Comparison of ENCODE assay signal across 14 cellular contexts in genomic region chr7:26346611-26347200, GRCh38. TPM values are rescaled to one million over a fixed set of nuclear protein-coding genes. Genes with fewer than 3 reads are reported as not detected.
DNase-seq lines count a peak whose midpoint lies in the region; ATAC-seq and TF ChIP-seq lines count a peak whose summit lies in the region.
"Had no signal": no experiment of that assay in that cellular context is flagged by ENCODE, and none has a peak within 500 bp of the region (broad histone marks: within the 10 kb centered on the region; RNA-seq: fewer than 3 reads in every experiment).

No MANE protein-coding gene starts in this region.

- H3K9me3 ChIP-seq in neuronal stem cell (replicated peaks in 1 of 2; ENCODE audit: control insufficient read depth in 2 of 2, insufficient read depth in 1 of 2, low read depth in 1 of 2, low read length in 2 of 2) (no peaks in the 10 kb centered on the region), gastroesophageal sphincter (no peaks in the 10 kb centered on the region)
- H3K9me3 ChIP-seq: adrenal gland had no signal

- H3K27me3 ChIP-seq in neuronal stem cell (ENCODE audit: control insufficient read depth in 3 of 3, insufficient read depth in 3 of 3, low read depth in 1 of 3, low read length in 3 of 3): no peaks in the 10 kb centered on the region
- H3K27me3 ChIP-seq in gastroesophageal sphincter: peaks cover 31% of the 10 kb centered on the region
- H3K27me3 ChIP-seq: adrenal gland had no signal

- H3K9me3 Mint-ChIP-seq in Calu3 (ENCODE audit: low read depth, unreplicated experiment): no peaks in the 10 kb centered on the region

- peaks cover 0 to 2% of the 10 kb centered on the region in 2 donors for H3K36me3 ChIP-seq in neuronal stem cell (replicated peaks in 1 of 2; ENCODE audit: control insufficient read depth in 2 of 2, insufficient read depth in 2 of 2, low read length in 2 of 2)
- no peaks in the 10 kb centered on the region for H3K36me3 ChIP-seq in gastroesophageal sphincter
- H3K36me3 ChIP-seq: adrenal gland had no signal

- H3K4me1 Mint-ChIP-seq in Calu3 (ENCODE audit: low read depth, unreplicated experiment): peaks cover 29% of the 10 kb centered on the region

- H3K27me3 Mint-ChIP-seq in Calu3 (ENCODE audit: unreplicated experiment): no peaks in the 10 kb centered on the region

- no peak overlapping the region for H3K4me2 ChIP-seq in neuronal stem cell (ENCODE audit: insufficient read depth, low read length, poor library complexity, severe bottlenecking)

- H3K4me1 ChIP-seq in neuronal stem cell (ENCODE audit: control insufficient read depth in 2 of 2, insufficient read depth in 1 of 2, low read depth in 1 of 2, low read length in 2 of 2) (peaks cover 0 to 4% of the 10 kb centered on the region in 2 donors), gastroesophageal sphincter (no peaks in the 10 kb centered on the region)
- H3K4me1 ChIP-seq: adrenal gland had no signal

- H3K4me3 Mint-ChIP-seq in Calu3 (ENCODE audit: low read depth, unreplicated experiment): no peak overlapping the region

- no peak overlapping the region for H2BK15ac ChIP-seq in neuronal stem cell (ENCODE audit: low read length)

- peak overlapping the region; percentile 37 for H3K9ac ChIP-seq in neuronal stem cell (ENCODE audit: low read depth, low read length, poor library complexity)

- TF ChIP-seq CTCF in Calu3 (IDR thresholded peaks at IDR 0.05; ENCODE audit: unreplicated experiment) (no peak), gastroesophageal sphincter (IDR thresholded peaks at IDR 0.05) (no peak)

- CTCF ChIA-PET in Calu3 (lab: Charles Lee): interaction anchor here (1.1 kb wide), 2 partner anchors 19 to 454 kb away, joined by 3 to 4 read pairs; no protein-coding TSS in a partner anchor

- H3K23ac ChIP-seq in neuronal stem cell (ENCODE audit: low read depth, low read length, poor library complexity): no peak overlapping the region

- H2AFZ ChIP-seq in neuronal stem cell (ENCODE audit: low read length): no peak overlapping the region

- intact Hi-C loops in Calu3 (cut with micrococcal nuclease; ENCODE audit: unreplicated experiment): loop anchor here (5.0 kb wide), 2 partner anchors 144 to 454 kb away; partner anchors contain the start of genes CBX3 and HNRNPA2B1

- H3K14ac ChIP-seq in neuronal stem cell (ENCODE audit: low read length): peak overlapping the region; percentile 97

- no peak overlapping the region for H4K8ac ChIP-seq in neuronal stem cell (ENCODE audit: low read depth, low read length)

- no peak for TF ChIP-seq POLR2A in gastroesophageal sphincter (IDR thresholded peaks at IDR 0.05)

- H3K79me1 ChIP-seq in neuronal stem cell (ENCODE audit: low read depth, low read length): no peaks in the 10 kb centered on the region

- peak overlapping the region; percentile 90 for H3K4ac ChIP-seq in neuronal stem cell (ENCODE audit: low read length)

- no CpG with 5 or more reads among the region's 7 CpGs for WGBS in neuronal stem cell (ENCODE audit: extremely low coverage in 2 of 2, insufficient read length in 2 of 2, insufficient replicate concordance in 1 of 2), 2 donors
- 73 to 75% methylated on average over 1 to 3 of the region's 7 CpGs for WGBS in gastroesophageal sphincter (ENCODE audit: low coverage in 1 of 2), 2 donors

- no TSS peak for BruUV-seq in Calu3 (replicated peaks; lab: Mats Ljungman, UMichigan)

- peak overlapping the region; percentile 49 for H3K27ac ChIP-seq in cingulate gyrus (ENCODE audit: low read depth, low read length)
- H3K27ac ChIP-seq in neuronal stem cell (replicated peaks; ENCODE audit: low read length): no peak overlapping the region
- no peak overlapping the region for H3K27ac ChIP-seq in gastroesophageal sphincter
- H3K27ac ChIP-seq: adrenal gland had no signal

- H2BK12ac ChIP-seq in neuronal stem cell (ENCODE audit: low read length): peak overlapping the region; percentile 34

- DNase-seq in Calu3: peak; percentile 53
- DNase-seq in M059J (ENCODE audit: low read depth): peak; percentile 73
- no peak for DNase-seq in neuronal stem cell (ENCODE audit: low spot score)
- no peak for DNase-seq in dedifferentiated amniotic fluid mesenchymal stem cell (ENCODE audit: extremely low spot score)
- DNase-seq: activated CD4-positive, alpha-beta T cell treated with anti-CD3 and anti-CD28 coated beads, Interleukin-2, amount 50 U/mL, for 48 hours; erythroblast; left cardiac atrium; NCI-H2227 treated with DMSO at 0.1 percent for 48 hours; SHP77 had no signal

- H2AK5ac ChIP-seq in neuronal stem cell (ENCODE audit: low read depth, low read length): no peak overlapping the region

- peak overlapping the region; percentile 24 for H4K91ac ChIP-seq in neuronal stem cell (ENCODE audit: low read depth, low read length, poor library complexity)

- H3K27ac Mint-ChIP-seq in Calu3 (ENCODE audit: unreplicated experiment): no peak overlapping the region

- ATAC-seq in gastroesophageal sphincter (no peak), GM19455 (IDR thresholded peaks at IDR 0.05; ENCODE audit: unreplicated experiment) (no peak), GM19351 (IDR thresholded peaks at IDR 0.05; ENCODE audit: unreplicated experiment) (no peak)

- H2BK120ac ChIP-seq in neuronal stem cell (ENCODE audit: low read depth, low read length): no peak overlapping the region

- peaks cover 5% of the 10 kb centered on the region for H3K36me3 Mint-ChIP-seq in Calu3 (ENCODE audit: insufficient read depth, unreplicated experiment)

- no peak overlapping the region for H2BK5ac ChIP-seq in neuronal stem cell (ENCODE audit: low read length)

- no peak for TF ChIP-seq EP300 in gastroesophageal sphincter (IDR thresholded peaks at IDR 0.05)

- no peak overlapping the region for H3K4me3 ChIP-seq in neuronal stem cell (ENCODE audit: low read length in 2 of 2)
- no peak overlapping the region for H3K4me3 ChIP-seq in gastroesophageal sphincter
- H3K4me3 ChIP-seq: adrenal gland had no signal

- no peak overlapping the region for H3K18ac ChIP-seq in neuronal stem cell (ENCODE audit: low read length)

RNA-seq across cellular contexts. Expression of gene SNX10, which starts 55.0 kb away (rescaled TPM):
- total RNA-seq in Calu3 (2022): 19.6 and 22.1 TPM in 2 replicates
- 8.6 and 10.2 TPM in 2 replicates for total RNA-seq in M059J (2014; rRNA removed; shearing (Covaris generic))
- 9.4 TPM for polyA plus RNA-seq in neuronal stem cell (2013, experiment 1 of 2)
- 9.6 TPM for polyA plus RNA-seq in neuronal stem cell (2013, experiment 2 of 2)
- 1 to 10 TPM; 1.9 to 6.9 (median 4.0) TPM for total RNA-seq in gastroesophageal sphincter

Comparison
In these comparisons a context has a peak if more than half of its experiments do, and no peak if none do; other contexts are left out.
1. DNase-seq: peak in Calu3 (single experiment) and M059J (single experiment); none in neuronal stem cell (single experiment) and dedifferentiated amniotic fluid mesenchymal stem cell (single experiment).